In the genomic region with DNA sequence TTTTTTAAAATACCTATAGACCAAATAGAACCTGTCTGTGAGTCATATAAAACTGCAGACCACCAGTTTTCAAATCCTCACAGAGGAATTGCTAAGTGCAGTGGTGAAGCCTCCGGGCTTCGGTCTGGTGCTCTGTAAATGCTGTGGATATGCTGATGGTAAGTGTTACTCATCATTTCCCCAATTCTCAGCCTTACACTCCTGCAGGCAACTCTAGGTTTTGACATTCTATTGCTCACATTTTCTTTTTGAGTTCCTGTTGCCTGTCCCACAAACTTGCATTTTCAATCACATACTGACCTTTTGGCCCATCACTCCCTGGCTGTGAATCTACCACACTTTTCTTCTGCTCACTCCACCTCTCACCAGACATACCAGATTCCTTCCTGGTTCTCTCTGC, we compare ENCODE assay signal across 12 cellular contexts.
DNase-seq lines count a peak whose midpoint lies in the region; ATAC-seq and TF ChIP-seq lines count a peak whose summit lies in the region.
"Had no signal": no experiment of that assay in that cellular context is flagged by ENCODE, and none has a peak within 500 bp of the region (broad histone marks: within the 10 kb centered on the region; RNA-seq: fewer than 3 reads in every experiment).

No MANE protein-coding gene starts in this region.

- H3K4me1 Mint-ChIP-seq in activated B cell treated with CpG ODN at 0.5 μM for 24 hours (no peaks in the 10 kb centered on the region), glutamatergic neuron (ENCODE audit: low read depth, unreplicated experiment) (peaks cover 23% of the 10 kb centered on the region)

- POLR2A ChIA-PET in activated B cell treated with CpG ODN at 0.5 μM for 24 hours (lab: Charles Lee) = no interaction called here

- no peak overlapping the region for H3K27ac Mint-ChIP-seq in activated B cell treated with CpG ODN at 0.5 μM for 24 hours
- no peak overlapping the region for H3K27ac Mint-ChIP-seq in glutamatergic neuron (ENCODE audit: unreplicated experiment)
- H3K27ac Mint-ChIP-seq: CD8-positive, alpha-beta T cell had no signal

- H3K9me3 Mint-ChIP-seq in activated B cell treated with CpG ODN at 0.5 μM for 24 hours (peaks cover 2% of the 10 kb centered on the region), glutamatergic neuron (ENCODE audit: unreplicated experiment) (peaks cover 13% of the 10 kb centered on the region)
- H3K9me3 Mint-ChIP-seq: CD8-positive, alpha-beta T cell had no signal

- ATAC-seq in GM18520 (IDR thresholded peaks at IDR 0.05; ENCODE audit: unreplicated experiment) = peak; percentile 55
- peak; percentile 93 for ATAC-seq in GM19452 (IDR thresholded peaks at IDR 0.05; ENCODE audit: unreplicated experiment)
- ATAC-seq in HG02943 (IDR thresholded peaks at IDR 0.05; ENCODE audit: low read depth, unreplicated experiment) = peak; percentile 70
- ATAC-seq in activated B cell treated with CpG ODN at 0.5 μM for 24 hours (ENCODE audit: low read depth) = peak; percentile 49
- ATAC-seq: CD8-positive, alpha-beta T cell had no signal

- H3K27me3 Mint-ChIP-seq in activated B cell treated with CpG ODN at 0.5 μM for 24 hours (no peaks in the 10 kb centered on the region), glutamatergic neuron (ENCODE audit: unreplicated experiment) (peaks cover 7% of the 10 kb centered on the region)

- TF ChIP-seq CTCF in activated B cell treated with CpG ODN at 0.5 μM for 24 hours (IDR thresholded peaks at IDR 0.05) (no peak), glutamatergic neuron (IDR thresholded peaks at IDR 0.05; ENCODE audit: partially characterized antibody, unreplicated experiment) (no peak)

- no peaks in the 10 kb centered on the region for H3K36me3 Mint-ChIP-seq in activated B cell treated with CpG ODN at 0.5 μM for 24 hours (ENCODE audit: low read depth)
- H3K36me3 Mint-ChIP-seq in glutamatergic neuron (ENCODE audit: unreplicated experiment) = no peaks in the 10 kb centered on the region
- H3K36me3 Mint-ChIP-seq: CD8-positive, alpha-beta T cell had no signal

- intact Hi-C loops in activated B cell treated with CpG ODN at 0.5 μM for 24 hours (cut with micrococcal nuclease) = no loop called here

- DNase-seq in activated B cell treated with CpG ODN at 0.5 μM for 24 hours (no peak), putamen (ENCODE audit: low spot score) (no peak), hippocampal formation (lab: John Stamatoyannopoulos, UW) (no peak), glutamatergic neuron (no peak)
- DNase-seq in activated CD8-positive, alpha-beta memory T cell treated with anti-CD3 and anti-CD28 coated beads, Interleukin-2, amount 50 U/mL, for 4 hours = no peak
- DNase-seq: activated CD4-positive, alpha-beta T cell treated with anti-CD3 and anti-CD28 coated beads for 1 hour; CD8-positive, alpha-beta T cell; effector memory CD4-positive, alpha-beta T cell; stimulated activated naive CD4-positive, alpha-beta T cell treated with Interleukin-2 at 50 U/mL for 16 hours had no signal

- CTCF ChIA-PET in activated B cell treated with CpG ODN at 0.5 μM for 24 hours (lab: Charles Lee) = no interaction called here

- H3K4me3 Mint-ChIP-seq in activated B cell treated with CpG ODN at 0.5 μM for 24 hours (no peak overlapping the region), glutamatergic neuron (ENCODE audit: unreplicated experiment) (no peak overlapping the region)
- H3K4me3 Mint-ChIP-seq: CD8-positive, alpha-beta T cell had no signal
